Comparison of ENCODE assay signal across 11 cellular contexts in genomic region chr3:195637473-195638233, GRCh38. TPM values are rescaled to one million over a fixed set of nuclear protein-coding genes. Genes with fewer than 3 reads are reported as not detected.
DNase-seq lines count a peak whose midpoint lies in the region; ATAC-seq, FAIRE-seq and TF ChIP-seq lines count a peak whose summit lies in the region.
"Not testable (repeated sequence)": the region's sequence is repeated elsewhere in the genome, so short reads cannot be mapped to it uniquely, and the experiment has no call there.
"Had no signal": no experiment of that assay in that cellular context is flagged by ENCODE, and none has a peak within 500 bp of the region (broad histone marks: within the 10 kb centered on the region; RNA-seq: fewer than 3 reads in every experiment).

No MANE protein-coding gene starts in this region.

- POLR2A ChIA-PET in activated CD4-positive, alpha-beta memory T cell treated with anti-CD3 and anti-CD28 coated beads for 36 hours (lab: Charles Lee); GM12878 (lab: Charles Lee): not testable (repeated sequence)

- not testable (repeated sequence) for H3K4me2 ChIP-seq in GM12878 (ENCODE audit: control insufficient read depth, insufficient read depth)

- FAIRE-seq in GM12878 (lab: Jason Lieb, UNC): not testable (repeated sequence)

- not testable (repeated sequence) for TF ChIP-seq POLR2A in GM12878 (IDR thresholded peaks at IDR 0.05; ENCODE audit: low read depth, low read length)

- H3K4me3 ChIP-seq in LNCaP clone FGC (ENCODE audit: low read depth, low read length): peak overlapping the region; percentile 40; the same call in 1 of the 2 replicates
- not testable (repeated sequence) for H3K4me3 ChIP-seq in GM12878

- in situ Hi-C loops in GM12878 (cut with MboI): not testable (repeated sequence)

- H3K4me3 Mint-ChIP-seq in activated CD4-positive, alpha-beta memory T cell treated with anti-CD3 and anti-CD28 coated beads for 36 hours: peak overlapping the region; percentile 45
- H3K4me3 Mint-ChIP-seq in activated T-helper 17 cell treated with anti-CD3 and anti-CD28 coated beads, Interleukin-2, amount 50 U/mL, for 72 hours: peak overlapping the region; percentile 89
- H3K4me3 Mint-ChIP-seq in immature natural killer cell (peak overlapping the region in 1 of 5 donors; percentile 52), natural killer cell (peak overlapping the region; percentile 56)

- H2AFZ ChIP-seq in GM12878 (ENCODE audit: control insufficient read depth, low read depth, low read length): not testable (repeated sequence)

- not testable (repeated sequence) for H3K27me3 ChIP-seq in GM12878 (replicated peaks in 1 of 2; ENCODE audit: control insufficient read depth in 2 of 2, insufficient read depth in 2 of 2, low read length in 1 of 2)

- TF ChIP-seq EP300 in GM12878 (IDR thresholded peaks at IDR 0.05; ENCODE audit: borderline replicate concordance in 1 of 2, control insufficient read depth in 1 of 2, low read depth in 2 of 2, low read length in 2 of 2): not testable (repeated sequence)

- DNase-seq in LNCaP clone FGC (ENCODE audit: low read depth); activated CD4-positive, alpha-beta memory T cell treated with anti-CD3 and anti-CD28 coated beads for 36 hours; GM12878 (ENCODE audit: low read depth, low spot score); immature natural killer cell; natural killer cell: not testable (repeated sequence)
- peak; percentile 43 for DNase-seq in stimulated activated CD8-positive, alpha-beta memory T cell treated with anti-CD3 and anti-CD28 coated beads, Interleukin-4, amount 100 ng/mL, for 48 hours

- H3K27ac ChIP-seq in C4-2B: peak overlapping the region; percentile 47
- not testable (repeated sequence) for H3K27ac ChIP-seq in GM12878 (ENCODE audit: control insufficient read depth, insufficient read depth)

- RAD21 ChIA-PET in GM12878 (lab: Charles Lee; ENCODE audit: unreplicated experiment): not testable (repeated sequence)

- CTCF ChIA-PET in activated CD4-positive, alpha-beta memory T cell treated with anti-CD3 and anti-CD28 coated beads for 36 hours (lab: Charles Lee); GM12878 (lab: Yijun Ruan, JAX): not testable (repeated sequence)

- H4K20me1 ChIP-seq in GM12878 (ENCODE audit: control insufficient read depth, insufficient read depth): not testable (repeated sequence)

- not testable (repeated sequence) for ATAC-seq in activated T-helper 17 cell treated with anti-CD3 and anti-CD28 coated beads, Interleukin-2, amount 50 U/mL, for 72 hours (replicated peaks); GM12878; natural killer cell

- not testable (repeated sequence) for H3K9me3 Mint-ChIP-seq in activated CD4-positive, alpha-beta memory T cell treated with anti-CD3 and anti-CD28 coated beads for 36 hours; activated T-helper 17 cell treated with anti-CD3 and anti-CD28 coated beads, Interleukin-2, amount 50 U/mL, for 72 hours; immature natural killer cell; natural killer cell

- intact Hi-C loops in activated CD4-positive, alpha-beta memory T cell treated with anti-CD3 and anti-CD28 coated beads for 36 hours (cut with micrococcal nuclease); GM12878 (cut with micrococcal nuclease; ENCODE audit: unreplicated experiment); natural killer cell (cut with micrococcal nuclease): not testable (repeated sequence)

- SMC1A ChIA-PET in GM12878 (lab: Charles Lee; ENCODE audit: uncharacterized antibody, unreplicated experiment): not testable (repeated sequence)

- H3K9ac ChIP-seq in GM12878 (ENCODE audit: control insufficient read depth, insufficient read depth, low read length): not testable (repeated sequence)

- not testable (repeated sequence) for H3K79me2 ChIP-seq in GM12878 (ENCODE audit: control insufficient read depth, insufficient read depth, low read length)

- H3K9me3 ChIP-seq in GM12878 (replicated peaks; ENCODE audit: control insufficient read depth, insufficient read depth, low read length): not testable (repeated sequence)

- not testable (repeated sequence) for H3K36me3 ChIP-seq in GM12878 (ENCODE audit: control insufficient read depth in 2 of 2, insufficient read depth in 2 of 2, low read length in 1 of 2)

- H3K27me3 Mint-ChIP-seq in activated CD4-positive, alpha-beta memory T cell treated with anti-CD3 and anti-CD28 coated beads for 36 hours; activated T-helper 17 cell treated with anti-CD3 and anti-CD28 coated beads, Interleukin-2, amount 50 U/mL, for 72 hours; immature natural killer cell (ENCODE audit: low read depth in 3 of 3); natural killer cell (ENCODE audit: low read depth in 2 of 2): not testable (repeated sequence)

- not testable (repeated sequence) for TF ChIP-seq RAD21 in GM12878 (IDR thresholded peaks at IDR 0.05; ENCODE audit: insufficient read depth, low read depth, low read length)

- peaks cover 12% of the 10 kb centered on the region for H3K4me1 Mint-ChIP-seq in activated CD4-positive, alpha-beta memory T cell treated with anti-CD3 and anti-CD28 coated beads for 36 hours (ENCODE audit: low read depth)
- not testable (repeated sequence) for H3K4me1 Mint-ChIP-seq in activated T-helper 17 cell treated with anti-CD3 and anti-CD28 coated beads, Interleukin-2, amount 50 U/mL, for 72 hours; immature natural killer cell; natural killer cell

- not testable (repeated sequence) for H3K36me3 Mint-ChIP-seq in activated CD4-positive, alpha-beta memory T cell treated with anti-CD3 and anti-CD28 coated beads for 36 hours; immature natural killer cell; natural killer cell
- peaks cover 25% of the 10 kb centered on the region for H3K36me3 Mint-ChIP-seq in activated T-helper 17 cell treated with anti-CD3 and anti-CD28 coated beads, Interleukin-2, amount 50 U/mL, for 72 hours (ENCODE audit: low read depth)

- not testable (repeated sequence) for BruUV-seq in GM12878 (replicated peaks; lab: Mats Ljungman, UMichigan)

- not testable (repeated sequence) for TF ChIP-seq CTCF in C4-2B (conservative IDR thresholded peaks at IDR 0.05); LNCaP clone FGC (IDR thresholded peaks at IDR 0.05; ENCODE audit: control insufficient read depth, extremely low read depth, insufficient read depth); GM12878 (IDR thresholded peaks at IDR 0.05 in 2 of 3, conservative IDR thresholded peaks at IDR 0.05 in 1 of 3; ENCODE audit: control insufficient read depth in 2 of 3, extremely low read depth in 1 of 3, insufficient read depth in 1 of 3, low read depth in 3 of 3, low read length in 3 of 3); natural killer cell (IDR thresholded peaks at IDR 0.05)

- 73% methylated on average over 14 of the region's 15 CpGs for WGBS in GM12878 (ENCODE audit: insufficient coverage, insufficient replicate concordance, low lambda C conversion rate, missing lambda C conversion rate)

- not testable (repeated sequence) for H3K27ac Mint-ChIP-seq in activated CD4-positive, alpha-beta memory T cell treated with anti-CD3 and anti-CD28 coated beads for 36 hours; natural killer cell
- H3K27ac Mint-ChIP-seq in activated T-helper 17 cell treated with anti-CD3 and anti-CD28 coated beads, Interleukin-2, amount 50 U/mL, for 72 hours: peak overlapping the region; percentile 82
- H3K27ac Mint-ChIP-seq in immature natural killer cell: peak overlapping the region; percentile 29 to 73 (median 44)

- not testable (repeated sequence) for H3K4me1 ChIP-seq in GM12878 (ENCODE audit: control insufficient read depth, insufficient read depth, low read length)

TF ChIP-seq in GM12878, 131 proteins besides CTCF, POLR2A, EP300 and RAD21:
- TF ChIP-seq RAD51 (IDR thresholded peaks at IDR 0.05): peak; percentile 76

RNA-seq across cellular contexts. Expression of gene APOD, which starts 53.9 kb away (rescaled TPM):
- under 1 TPM; 0.48 to 0.59 TPM for total RNA-seq in activated CD4-positive, alpha-beta memory T cell treated with anti-CD3 and anti-CD28 coated beads for 36 hours
- total RNA-seq in activated T-helper 17 cell treated with anti-CD3 and anti-CD28 coated beads, Interleukin-2, amount 50 U/mL, for 72 hours: 1 to 10 TPM in 1 of 2 donors, not detected in 1; 4.2 TPM
- total RNA-seq in GM12878 (2013; cell fraction: nucleolus; rRNA removed): not detected in 2 replicates
- total RNA-seq in GM12878 (2014; rRNA removed) (0.06 TPM in 1 of 2 replicates, not detected in the other), GM12878 (2014; rRNA removed; fragmentation: Illumina TruSeq; extraction: Trizol) (not detected in 2 replicates), GM12878 (2021) (not detected in 2 replicates), natural killer cell (not detected)
- polyA plus RNA-seq in GM12878 (2011; ENCODE audit: low read depth): not detected
- polyA plus RNA-seq in GM12878 (2011; rRNA removed) (0.35 and 0.48 TPM in 2 replicates), GM12878 (2014; fragmentation: Illumina TruSeq; extraction: Trizol) (0.12 TPM in 1 of 2 replicates, not detected in the other), GM12878 (2014; fragmentation: Nextera tagmentation; extraction: Ambion mirVana) (under 1 TPM; 0.31 to 0.47 TPM), GM12878 (2014; rRNA removed) (not detected in 2 replicates), GM12878 (2016; fragmentation: Nextera tagmentation; extraction: Ambion mirVana) (under 1 TPM; 0.58 to 0.77 TPM), immature natural killer cell (not detected)
- 0.25 and 0.39 TPM in 2 replicates for polyA plus RNA-seq in GM12878 (2011; cell fraction: cytosol; rRNA removed)
- not detected in 2 replicates for polyA plus RNA-seq in GM12878 (2011; cell fraction: nucleus; rRNA removed)
- 0.45 and 0.73 TPM in 2 replicates for polyA plus RNA-seq in GM12878 (2012)
- 0.37 and 1.2 TPM in 2 replicates for polyA minus RNA-seq in GM12878 (2011; rRNA and poly(A)+ RNA removed)
- polyA minus RNA-seq in GM12878 (2011; cell fraction: cytosol; rRNA and poly(A)+ RNA removed): not detected in 2 replicates
- polyA minus RNA-seq in GM12878 (2011; cell fraction: nucleus; rRNA and poly(A)+ RNA removed): not detected in 2 replicates
- total RNA-seq: CD4-positive, alpha-beta memory T cell; GM23338; H9 had no signal
- polyA plus RNA-seq: CD4-positive, alpha-beta memory T cell; GM23338 had no signal
